ENCODE assay signal across 8 cellular contexts in genomic region chr1:46718727-46719622, GRCh38. TPM values are rescaled to one million over a fixed set of nuclear protein-coding genes. Genes with fewer than 3 reads are reported as not detected.
A peak's percentile ranks its signal among the peaks of the same experiment; 100 is the strongest.
DNase-seq lines count a peak whose midpoint lies in the region; ATAC-seq and TF ChIP-seq lines count a peak whose summit lies in the region.

EFCAB14 (minus strand) TSS chr1:46719114; CDS start chr1:46718087, 1,027 bp downstream.

- H3K36me3 ChIP-seq in spleen: peaks cover 0 to 25% (median 21%) of the 10 kb centered on the region in 6 donors

- TF ChIP-seq POLR2A in GM18951 (IDR thresholded peaks at IDR 0.05; ENCODE audit: extremely low read depth, insufficient read depth, insufficient read length) (peak; percentile 82), spleen (IDR thresholded peaks at IDR 0.05) (peak in 2 of 3 donors; percentile 57 to 85)

- in situ Hi-C loops in GM18951 (cut with MboI; ENCODE audit: low sequenced_read_pairs, unreplicated experiment): no loop called here

- H3K36me3 Mint-ChIP-seq in immature natural killer cell: peaks cover 0 to 12% (median 5%) of the 10 kb centered on the region in 3 donors

- no peaks in the 10 kb centered on the region for H3K27me3 ChIP-seq in spleen (replicated peaks in 1 of 7)

- H3K9me3 Mint-ChIP-seq in immature natural killer cell: no peaks in the 10 kb centered on the region

- H3K4me3 Mint-ChIP-seq in immature natural killer cell: peak within 1 kb of the TSS; percentile 89 to 93 (median 92)

- intact Hi-C loops in spleen (cut with DNase I; ENCODE audit: low total_unique reads): no loop called here

- no peaks in the 10 kb centered on the region for H3K9me3 ChIP-seq in spleen

- H3K4me3 ChIP-seq in spleen: peak within 1 kb of the TSS; percentile 66 to 99 (median 82)

- peaks cover 6 to 10% (median 9%) of the 10 kb centered on the region in 3 donors for H3K27me3 Mint-ChIP-seq in immature natural killer cell (ENCODE audit: low read depth in 3 of 3)

- DNase-seq in AG08395 (ENCODE audit: low spot score) (peak; percentile 96), NCI-H345 (lab: John Stamatoyannopoulos, UW) (peak; percentile 98), immature natural killer cell (peak; percentile 98 to 99 (median 98)), spleen (peak; percentile 100)
- DNase-seq in activated CD4-positive, CD25-positive, alpha-beta regulatory T cell (lab: John Stamatoyannopoulos, UW): peak; percentile 97 to 99 (median 98)
- peak; percentile 99 for DNase-seq in central memory CD4-positive, alpha-beta T cell

- H3K4me1 ChIP-seq in spleen: peaks cover 20 to 54% (median 42%) of the 10 kb centered on the region in 6 donors

- peaks cover 39 to 48% of the 10 kb centered on the region in 2 donors for H3K4me1 Mint-ChIP-seq in immature natural killer cell

- 0 to 1% (median 0%) methylated on average over 40 to 85 of the region's 85 CpGs for WGBS in spleen, 5 donors

- peak; percentile 97 for ATAC-seq in HG03196 (IDR thresholded peaks at IDR 0.05; ENCODE audit: unreplicated experiment)

- peak within 1 kb of the TSS; percentile 87 to 95 (median 92) for H3K27ac Mint-ChIP-seq in immature natural killer cell

- peak within 1 kb of the TSS; percentile 76 to 94 (median 89) for H3K27ac ChIP-seq in spleen

- peak in 4 of 11 experiments; percentile 8 to 45 (median 18) for TF ChIP-seq CTCF in spleen (IDR thresholded peaks at IDR 0.05 in 8 of 11, conservative IDR thresholded peaks at IDR 0.05 in 3 of 11)

RNA-seq across cellular contexts. Expression of gene EFCAB14, which starts in this region (rescaled TPM):
- polyA plus RNA-seq in immature natural killer cell: 100 to 1,000 TPM in 1 of 3 donors, 10 to 100 TPM in 2; 85.8 to 145 (median 98.8) TPM
- total RNA-seq in spleen: 100 to 1,000 TPM in 5 of 7 donors, 10 to 100 TPM in 2; 82.1 to 126 (median 107) TPM
- 10 to 100 TPM; 15.1 to 24.4 (median 18.3) TPM for polyA plus RNA-seq in spleen

Comparison
In these comparisons a context has a peak if more than half of its experiments do, and no peak if none do; other contexts are left out.
1. Peak in every context shown above with its lines: DNase-seq, ATAC-seq, H3K4me3 ChIP-seq and H3K27ac ChIP-seq.